11 cellular contexts compared by ENCODE assay signal in the genomic region with DNA sequence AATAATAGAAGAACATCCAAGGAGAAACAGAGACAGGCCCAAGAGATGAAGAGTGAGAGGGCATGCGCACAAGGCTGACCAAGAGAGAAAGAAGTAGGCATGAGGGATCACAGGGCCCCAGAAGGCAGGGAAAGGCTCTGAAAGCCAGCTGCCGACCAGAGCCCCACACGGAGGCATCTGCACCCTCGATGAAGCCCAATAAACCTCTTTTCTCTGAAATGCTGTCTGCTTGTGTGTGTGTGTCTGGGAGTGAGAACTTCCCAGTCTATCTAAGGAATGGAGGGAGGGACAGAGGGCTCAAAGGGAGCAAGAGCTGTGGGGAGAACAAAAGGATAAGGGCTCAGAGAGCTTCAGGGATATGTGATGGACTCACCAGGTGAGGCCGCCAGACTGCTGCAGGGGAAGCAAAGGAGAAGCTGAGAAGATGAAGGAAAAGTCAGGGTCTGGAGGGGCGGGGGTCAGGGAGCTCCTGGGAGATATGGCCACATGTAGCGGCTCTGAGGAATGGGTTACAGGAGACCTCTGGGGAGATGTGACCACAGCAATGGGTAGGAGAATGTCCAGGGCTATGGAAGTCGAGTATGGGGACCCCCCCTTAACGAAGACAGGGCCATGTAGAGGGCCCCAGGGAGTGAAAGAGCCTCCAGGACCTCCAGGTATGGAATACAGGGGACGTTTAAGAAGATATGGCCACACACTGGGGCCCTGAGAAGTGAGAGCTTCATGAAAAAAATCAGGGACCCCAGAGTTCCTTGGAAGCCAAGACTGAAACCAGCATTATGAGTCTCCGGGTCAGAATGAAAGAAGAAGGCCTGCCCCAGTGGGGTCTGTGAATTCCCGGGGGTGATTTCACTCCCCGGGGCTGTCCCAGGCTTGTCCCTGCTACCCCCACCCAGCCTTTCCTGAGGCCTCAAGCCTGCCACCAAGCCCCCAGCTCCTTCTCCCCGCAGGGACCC.
DNase-seq lines count a peak whose midpoint lies in the region; ATAC-seq and TF ChIP-seq lines count a peak whose summit lies in the region.
"Had no signal": no experiment of that assay in that cellular context is flagged by ENCODE, and none has a peak within 500 bp of the region (broad histone marks: within the 10 kb centered on the region; RNA-seq: fewer than 3 reads in every experiment).

No MANE protein-coding gene starts in this region.

- H3K9me3 ChIP-seq in Loucy (ENCODE audit: insufficient read depth, low read depth, low read length) = no peaks in the 10 kb centered on the region
- H3K9me3 ChIP-seq in effector memory CD4-positive, alpha-beta T cell (ENCODE audit: control insufficient read depth, low read length) = no peaks in the 10 kb centered on the region

- H3K4me3 ChIP-seq in Loucy (ENCODE audit: low read length, poor library complexity, severe bottlenecking) = no peak overlapping the region
- peak overlapping the region; percentile 91 for H3K4me3 ChIP-seq in effector memory CD4-positive, alpha-beta T cell (ENCODE audit: insufficient read depth, low read depth, low read length, poor library complexity, severe bottlenecking)

- ATAC-seq in stimulated activated naive B cell treated with anti-CD40 and anti-IgM and Interleukin-4, amounts not matched to agents 10 μg/mL and 1 μg/mL and 100 μg/mL, for 72 hours (replicated peaks) = peak; percentile 45 to 53
- ATAC-seq in GM18498 (IDR thresholded peaks at IDR 0.05; ENCODE audit: unreplicated experiment) (no peak), HG02623 (IDR thresholded peaks at IDR 0.05; ENCODE audit: unreplicated experiment) (no peak)

- H3K27ac Mint-ChIP-seq in stimulated activated naive B cell treated with anti-CD40 and anti-IgM and Interleukin-4, amounts not matched to agents 10 μg/mL and 1 μg/mL and 100 μg/mL, for 72 hours = peak overlapping the region; percentile 100

- no peaks in the 10 kb centered on the region for H3K36me3 ChIP-seq in Loucy (ENCODE audit: insufficient read depth, low read length)
- peaks cover 7% of the 10 kb centered on the region for H3K36me3 ChIP-seq in effector memory CD4-positive, alpha-beta T cell (ENCODE audit: control insufficient read depth, insufficient read depth, low read length)

- peak; percentile 77 for DNase-seq in activated effector memory CD4-positive, alpha-beta T cell treated with anti-CD3 and anti-CD28 coated beads, Interleukin-2, amount 50 U/mL, for 16 hours
- no peak for DNase-seq in activated effector memory CD4-positive, alpha-beta T cell treated with Interleukin-2 at 50 U/mL for 16 hours
- DNase-seq in effector memory CD4-positive, alpha-beta T cell = no peak
- DNase-seq in stimulated activated naive B cell treated with anti-CD40 and anti-IgM and Interleukin-4, amounts not matched to agents 10 μg/mL and 1 μg/mL and 100 μg/mL, for 72 hours = peak; percentile 75
- DNase-seq in DMS 273 treated with DMSO at 0.1 percent for 48 hours (lab: John Stamatoyannopoulos, UW) = no peak
- DNase-seq: GOT3, NCI-H2029 had no signal

- H3K79me2 ChIP-seq in Loucy (ENCODE audit: insufficient read depth, low read length) = no peaks in the 10 kb centered on the region

- peak overlapping the region; percentile 11 for H3K9ac ChIP-seq in Loucy (ENCODE audit: low read depth, low read length, poor library complexity, severe bottlenecking)

- no peaks in the 10 kb centered on the region for H3K27me3 ChIP-seq in Loucy (ENCODE audit: insufficient read depth, low read length, poor library complexity, severe bottlenecking)
- no peaks in the 10 kb centered on the region for H3K27me3 ChIP-seq in effector memory CD4-positive, alpha-beta T cell (replicated peaks; ENCODE audit: control insufficient read depth, insufficient read depth, low read length, poor library complexity, severe bottlenecking)

- peaks cover 67 to 95% of the 10 kb centered on the region in 2 donors for H3K4me1 Mint-ChIP-seq in stimulated activated naive B cell treated with anti-CD40 and anti-IgM and Interleukin-4, amounts not matched to agents 10 μg/mL and 1 μg/mL and 100 μg/mL, for 72 hours

- no peak overlapping the region for H2AFZ ChIP-seq in Loucy (ENCODE audit: low read length)

- peaks cover 37 to 58% of the 10 kb centered on the region in 2 donors for H3K36me3 Mint-ChIP-seq in stimulated activated naive B cell treated with anti-CD40 and anti-IgM and Interleukin-4, amounts not matched to agents 10 μg/mL and 1 μg/mL and 100 μg/mL, for 72 hours

- TF ChIP-seq CTCF in Loucy (conservative IDR thresholded peaks at IDR 0.05; ENCODE audit: low read length) = peak; percentile 39; the same call in 1 of the 2 replicates

- H3K9me2 ChIP-seq in Loucy (replicated peaks; ENCODE audit: low read depth, low read length) = no peaks in the 10 kb centered on the region

- peak overlapping the region; percentile 90 to 100 for H3K4me3 Mint-ChIP-seq in stimulated activated naive B cell treated with anti-CD40 and anti-IgM and Interleukin-4, amounts not matched to agents 10 μg/mL and 1 μg/mL and 100 μg/mL, for 72 hours

- no peaks in the 10 kb centered on the region for H3F3A ChIP-seq in Loucy (ENCODE audit: low read depth)

- no peaks in the 10 kb centered on the region for H4K20me1 ChIP-seq in Loucy (ENCODE audit: insufficient read depth, low read length, poor library complexity, severe bottlenecking)

- peak overlapping the region; percentile 95 for H3K27ac ChIP-seq in effector memory CD4-positive, alpha-beta T cell (ENCODE audit: insufficient read depth, low read length, poor library complexity, severe bottlenecking)
- H3K27ac ChIP-seq: RWPE1 had no signal

- H3K4me1 ChIP-seq in Loucy (ENCODE audit: insufficient read depth, low read length, poor library complexity, severe bottlenecking) = peaks cover 71% of the 10 kb centered on the region
- peaks cover 85% of the 10 kb centered on the region for H3K4me1 ChIP-seq in effector memory CD4-positive, alpha-beta T cell (ENCODE audit: control insufficient read depth, insufficient read depth, low read length, poor library complexity, severe bottlenecking)

- H3K9me3 Mint-ChIP-seq in stimulated activated naive B cell treated with anti-CD40 and anti-IgM and Interleukin-4, amounts not matched to agents 10 μg/mL and 1 μg/mL and 100 μg/mL, for 72 hours = no peaks in the 10 kb centered on the region

- H3K27me3 Mint-ChIP-seq in stimulated activated naive B cell treated with anti-CD40 and anti-IgM and Interleukin-4, amounts not matched to agents 10 μg/mL and 1 μg/mL and 100 μg/mL, for 72 hours = no peaks in the 10 kb centered on the region

- no peak overlapping the region for H3K4me2 ChIP-seq in Loucy (ENCODE audit: low read depth, low read length, poor library complexity, severe bottlenecking)

Comparison
In these comparisons a context has a peak if more than half of its experiments do, and no peak if none do; other contexts are left out.
1. DNase-seq: peak in activated effector memory CD4-positive, alpha-beta T cell treated with anti-CD3 and anti-CD28 coated beads, Interleukin-2, amount 50 U/mL, for 16 hours (single experiment) and stimulated activated naive B cell treated with anti-CD40 and anti-IgM and Interleukin-4, amounts not matched to agents 10 μg/mL and 1 μg/mL and 100 μg/mL, for 72 hours (single experiment); none in activated effector memory CD4-positive, alpha-beta T cell treated with Interleukin-2 at 50 U/mL for 16 hours (single experiment), effector memory CD4-positive, alpha-beta T cell (0 of 3) and DMS 273 treated with DMSO at 0.1 percent for 48 hours (single experiment).
2. ATAC-seq: peak in stimulated activated naive B cell treated with anti-CD40 and anti-IgM and Interleukin-4, amounts not matched to agents 10 μg/mL and 1 μg/mL and 100 μg/mL, for 72 hours (2 of 2); none in GM18498 (single experiment) and HG02623 (single experiment).